1 cellular context compared by ENCODE assay signal in genomic region chr4:150436598-150437370, GRCh38.
TF ChIP-seq lines count a peak whose summit lies in the region.

No MANE protein-coding gene starts in this region.

TF ChIP-seq in HepG2, 621 proteins besides CTCF, POLR2A, EP300 and RAD21 (continued from another document):
- TF ChIP-seq ZBTB49 (CRISPR knock-in tag; IDR thresholded peaks at IDR 0.05; ENCODE audit: borderline replicate concordance) (no peak), AGO1 (IDR thresholded peaks at IDR 0.05; ENCODE audit: low read depth, low read length, poor library complexity, severe bottlenecking) (no peak)
